In genomic region chr20:19921349-19921793, GRCh38 we compare ENCODE assay signal across 14 cellular contexts.
DNase-seq lines count a peak whose midpoint lies in the region; ATAC-seq and TF ChIP-seq lines count a peak whose summit lies in the region.
"Had no signal": no experiment of that assay in that cellular context is flagged by ENCODE, and none has a peak within 500 bp of the region (broad histone marks: within the 10 kb centered on the region; RNA-seq: fewer than 3 reads in every experiment).

No MANE protein-coding gene starts in this region.

- DNase-seq in MV-4-11 (lab: John Stamatoyannopoulos, UW), result peak; percentile 5
- DNase-seq in glutamatergic neuron, result no peak
- no peak for DNase-seq in mesenchymal stem cell
- peak in 1 of 2 donors; percentile 17 for DNase-seq in thyroid gland
- no peak for DNase-seq in SKM-1 treated with dmso at 0.1 percent for 144 hours (lab: John Stamatoyannopoulos, UW; ENCODE audit: unreplicated experiment)
- DNase-seq in HuH-7 (ENCODE audit: low spot score), result no peak
- no peak for DNase-seq in epidermal melanocyte (ENCODE audit: insufficient read length, low spot score)
- DNase-seq in activated naive CD8-positive, alpha-beta T cell treated with anti-CD3 and anti-CD28 coated beads, Interleukin-2, amount 50 U/mL, for 24 hours, result no peak
- DNase-seq: activated CD4-positive, alpha-beta T cell treated with anti-CD3 and anti-CD28 coated beads for 4 hours; activated T-cell treated with anti-CD3 and anti-CD28 coated beads, Interleukin-2, amount 50 U/mL, for 48 hours; GDM1; NCI-H1436 treated with DMSO at 0.1 percent for 48 hours; retina had no signal

- intact Hi-C loops in thyroid gland (cut with DNase I), result no loop called here

- no peaks in the 10 kb centered on the region for H3K4me1 ChIP-seq in mesenchymal stem cell (ENCODE audit: control insufficient read depth, insufficient read depth, low read depth, low read length)
- peaks cover 0 to 11% of the 10 kb centered on the region in 2 donors for H3K4me1 ChIP-seq in thyroid gland

- peaks cover 6% of the 10 kb centered on the region for H3K27me3 Mint-ChIP-seq in glutamatergic neuron (ENCODE audit: unreplicated experiment)
- no peaks in the 10 kb centered on the region for H3K27me3 Mint-ChIP-seq in activated naive CD8-positive, alpha-beta T cell treated with anti-CD3 and anti-CD28 coated beads, Interleukin-2, amount 50 U/mL, for 24 hours

- H3K4me1 Mint-ChIP-seq in glutamatergic neuron (ENCODE audit: low read depth, unreplicated experiment), result peaks cover 33% of the 10 kb centered on the region
- H3K4me1 Mint-ChIP-seq in activated naive CD8-positive, alpha-beta T cell treated with anti-CD3 and anti-CD28 coated beads, Interleukin-2, amount 50 U/mL, for 24 hours, result peaks cover 7% of the 10 kb centered on the region

- H2BK15ac ChIP-seq in mesenchymal stem cell (ENCODE audit: low read depth, poor library complexity, severe bottlenecking), result no peak overlapping the region

- no peak overlapping the region for H2BK120ac ChIP-seq in mesenchymal stem cell (ENCODE audit: low read depth, low read length)

- H3K9me3 ChIP-seq in mesenchymal stem cell (ENCODE audit: control insufficient read depth, low read length) (no peaks in the 10 kb centered on the region), thyroid gland (no peaks in the 10 kb centered on the region)

- no peak for ATAC-seq in activated naive CD8-positive, alpha-beta T cell treated with anti-CD3 and anti-CD28 coated beads, Interleukin-2, amount 50 U/mL, for 24 hours

- H3K79me1 ChIP-seq in mesenchymal stem cell (replicated peaks; ENCODE audit: low read length, poor library complexity, severe bottlenecking), result peaks cover 12% of the 10 kb centered on the region

- no peak overlapping the region for H2BK12ac ChIP-seq in mesenchymal stem cell (ENCODE audit: low read length in 2 of 2)

- no peak overlapping the region for H3K14ac ChIP-seq in mesenchymal stem cell (ENCODE audit: low read length in 2 of 2)

- H3K4me2 ChIP-seq in mesenchymal stem cell (ENCODE audit: low read length, poor library complexity, severe bottlenecking), result no peak overlapping the region

- peaks cover 13% of the 10 kb centered on the region for H3K9me3 Mint-ChIP-seq in glutamatergic neuron (ENCODE audit: unreplicated experiment)
- H3K9me3 Mint-ChIP-seq in activated naive CD8-positive, alpha-beta T cell treated with anti-CD3 and anti-CD28 coated beads, Interleukin-2, amount 50 U/mL, for 24 hours, result no peaks in the 10 kb centered on the region
- H3K9me3 Mint-ChIP-seq: stimulated activated naive CD8-positive, alpha-beta T cell treated with anti-CD3 and anti-CD28 coated beads, Interleukin-15, Interleukin-2, amounts not matched to agents 100 ng/mL and 50 ng/mL, for 24 hours had no signal

- TF ChIP-seq CTCF in glutamatergic neuron (IDR thresholded peaks at IDR 0.05; ENCODE audit: partially characterized antibody, unreplicated experiment) (no peak), thyroid gland (IDR thresholded peaks at IDR 0.05) (no peak)

- H3K4me3 ChIP-seq in mesenchymal stem cell (ENCODE audit: insufficient read depth in 1 of 2, low read depth in 1 of 2, low read length in 2 of 2) (no peak overlapping the region), thyroid gland (replicated peaks in 1 of 3) (no peak overlapping the region)

- WGBS in mesenchymal stem cell, result 74% methylated on average over 12 of the region's 12 CpGs
- 65 to 68% methylated on average over 12 of the region's 12 CpGs for WGBS in thyroid gland, 2 donors

- H3K4ac ChIP-seq in mesenchymal stem cell (ENCODE audit: low read depth in 1 of 2, low read length in 2 of 2), result no peak overlapping the region

- H4K8ac ChIP-seq in mesenchymal stem cell (ENCODE audit: low read length), result no peak overlapping the region

- peak overlapping the region; percentile 58 for H3K9ac ChIP-seq in mesenchymal stem cell (ENCODE audit: low read length)

- no peaks in the 10 kb centered on the region for H3K36me3 ChIP-seq in mesenchymal stem cell (ENCODE audit: control insufficient read depth in 1 of 2, insufficient read depth in 2 of 2, low read depth in 1 of 2, low read length in 2 of 2)
- H3K36me3 ChIP-seq in thyroid gland, result no peaks in the 10 kb centered on the region

- H3K4me3 Mint-ChIP-seq in glutamatergic neuron (ENCODE audit: unreplicated experiment), result peak overlapping the region; percentile 25
- no peak overlapping the region for H3K4me3 Mint-ChIP-seq in activated naive CD8-positive, alpha-beta T cell treated with anti-CD3 and anti-CD28 coated beads, Interleukin-2, amount 50 U/mL, for 24 hours
- H3K4me3 Mint-ChIP-seq: stimulated activated naive CD8-positive, alpha-beta T cell treated with anti-CD3 and anti-CD28 coated beads, Interleukin-15, Interleukin-2, amounts not matched to agents 100 ng/mL and 50 ng/mL, for 24 hours had no signal

- H4K91ac ChIP-seq in mesenchymal stem cell (ENCODE audit: low read length), result no peak overlapping the region

- peak overlapping the region; percentile 73 for H3K27ac Mint-ChIP-seq in glutamatergic neuron (ENCODE audit: unreplicated experiment)
- no peak overlapping the region for H3K27ac Mint-ChIP-seq in activated naive CD8-positive, alpha-beta T cell treated with anti-CD3 and anti-CD28 coated beads, Interleukin-2, amount 50 U/mL, for 24 hours
- H3K27ac Mint-ChIP-seq: stimulated activated naive CD8-positive, alpha-beta T cell treated with anti-CD3 and anti-CD28 coated beads, Interleukin-15, Interleukin-2, amounts not matched to agents 100 ng/mL and 50 ng/mL, for 24 hours had no signal

- no peak overlapping the region for H3K18ac ChIP-seq in mesenchymal stem cell (ENCODE audit: low read depth in 1 of 2, low read length in 2 of 2)

- H2BK5ac ChIP-seq in mesenchymal stem cell (ENCODE audit: low read depth, low read length, poor library complexity, severe bottlenecking), result no peak overlapping the region

- no peak overlapping the region for H2AK5ac ChIP-seq in mesenchymal stem cell (ENCODE audit: low read length, severe bottlenecking)

- H2AFZ ChIP-seq in mesenchymal stem cell (ENCODE audit: low read depth, low read length), result no peak overlapping the region

- H3K27me3 ChIP-seq in mesenchymal stem cell (ENCODE audit: control insufficient read depth in 1 of 2, insufficient read depth in 1 of 2, low read length in 2 of 2) (no peaks in the 10 kb centered on the region), thyroid gland (no peaks in the 10 kb centered on the region)

- no peaks in the 10 kb centered on the region for H3K36me3 Mint-ChIP-seq in glutamatergic neuron (ENCODE audit: unreplicated experiment)
- H3K36me3 Mint-ChIP-seq in activated naive CD8-positive, alpha-beta T cell treated with anti-CD3 and anti-CD28 coated beads, Interleukin-2, amount 50 U/mL, for 24 hours (ENCODE audit: low read depth), result no peaks in the 10 kb centered on the region

- peak in 1 of 2 donors; percentile 13 for TF ChIP-seq POLR2A in thyroid gland (IDR thresholded peaks at IDR 0.05)

- no peak overlapping the region for H3K23ac ChIP-seq in mesenchymal stem cell (ENCODE audit: low read length in 2 of 2)

- no peak overlapping the region for H3K27ac ChIP-seq in mesenchymal stem cell (ENCODE audit: low read length, poor library complexity, severe bottlenecking)
- H3K27ac ChIP-seq in thyroid gland, result peak overlapping the region in 2 of 3 donors; percentile 22 to 25
